27 cellular contexts compared by ENCODE assay signal in genomic region chr7:149293946-149294640, GRCh38. TPM values are rescaled to one million over a fixed set of nuclear protein-coding genes. Genes with fewer than 3 reads are reported as not detected.
A peak's percentile ranks its signal among the peaks of the same experiment; 100 is the strongest.
DNase-seq lines count a peak whose midpoint lies in the region; ATAC-seq, FAIRE-seq and TF ChIP-seq lines count a peak whose summit lies in the region.
"Had no signal": no experiment of that assay in that cellular context is flagged by ENCODE, and none has a peak within 500 bp of the region (broad histone marks: within the 10 kb centered on the region; RNA-seq: fewer than 3 reads in every experiment).

No MANE protein-coding gene starts in this region.

- no peak overlapping the region for H3K4me3 Mint-ChIP-seq in stimulated activated naive CD8-positive, alpha-beta T cell treated with anti-CD3 and anti-CD28 coated beads, Interleukin-15, amount 100 ng/mL, for 72 hours
- no peak overlapping the region for H3K4me3 Mint-ChIP-seq in osteocyte (ENCODE audit: unreplicated experiment)
- H3K4me3 Mint-ChIP-seq: B cell; CD8-positive, alpha-beta memory T cell had no signal

- intact Hi-C loops in sigmoid colon (cut with DNase I) = no loop called here

- H3K9me3 ChIP-seq in SK-N-SH = no peaks in the 10 kb centered on the region
- H3K9me3 ChIP-seq in sigmoid colon = no peaks in the 10 kb centered on the region

- H3K4me2 ChIP-seq in SK-N-SH = no peak overlapping the region

- H3K27ac ChIP-seq in SK-N-SH (ENCODE audit: low read depth in 2 of 2, low read length in 1 of 2) = no peak overlapping the region
- no peak overlapping the region for H3K27ac ChIP-seq in sigmoid colon
- H3K27ac ChIP-seq: 22Rv1, C4-2B, HL-60 had no signal

- peaks cover 0 to 13% of the 10 kb centered on the region in 2 experiments for H3K36me3 ChIP-seq in SK-N-SH (replicated peaks in 1 of 2; ENCODE audit: control insufficient read depth in 1 of 2, insufficient read depth in 2 of 2, low read length in 1 of 2)
- H3K36me3 ChIP-seq in sigmoid colon = peaks cover 5 to 57% (median 10%) of the 10 kb centered on the region in 4 donors

- H3K27me3 ChIP-seq in SK-N-SH (ENCODE audit: insufficient read depth) (no peaks in the 10 kb centered on the region), sigmoid colon (no peaks in the 10 kb centered on the region)

- POLR2A ChIA-PET in SK-N-SH (lab: Yijun Ruan, JAX) = interaction anchor here (1.8 kb wide), 1 partner anchor 9 kb away, joined by 6 read pairs; no protein-coding TSS in a partner anchor

- H3K27ac Mint-ChIP-seq in stimulated activated naive CD8-positive, alpha-beta T cell treated with anti-CD3 and anti-CD28 coated beads, Interleukin-15, amount 100 ng/mL, for 72 hours = no peak overlapping the region
- no peak overlapping the region for H3K27ac Mint-ChIP-seq in osteocyte (ENCODE audit: unreplicated experiment)
- H3K27ac Mint-ChIP-seq: B cell; CD8-positive, alpha-beta memory T cell had no signal

- ATAC-seq in SK-N-SH treated with all-trans-retinoic acid at 6 μM for 48 hours (no peak), GM21528 (IDR thresholded peaks at IDR 0.05; ENCODE audit: low FRiP score, unreplicated experiment) (no peak)
- peak; percentile 6 for ATAC-seq in stimulated activated naive CD8-positive, alpha-beta T cell treated with anti-CD3 and anti-CD28 coated beads, Interleukin-15, amount 100 ng/mL, for 72 hours
- no peak for ATAC-seq in stimulated activated naive CD8-positive, alpha-beta T cell treated with anti-CD3 and anti-CD28 coated beads, Interleukin-15, Interleukin-2, amounts not matched to agents 100 U/mL and 50 U/mL, for 24 hours

- 84% methylated on average over 14 of the region's 17 CpGs for WGBS in SK-N-SH (ENCODE audit: low lambda C conversion rate)
- 94 to 95% methylated on average over 17 of the region's 17 CpGs for WGBS in sigmoid colon, 2 donors

- FAIRE-seq in HTR-8/SVneo (lab: Jason Lieb, UNC) = no peak
- FAIRE-seq: GM12891, H54 had no signal

- TF ChIP-seq RAD21 in SK-N-SH (IDR thresholded peaks at IDR 0.05; ENCODE audit: low read length) = no peak

- no peak for TF ChIP-seq POLR2A in sigmoid colon (IDR thresholded peaks at IDR 0.05)

- H3K4me3 ChIP-seq in SK-N-SH (ENCODE audit: low read depth in 2 of 2, low read length in 1 of 2) (no peak overlapping the region), sigmoid colon (no peak overlapping the region)

- TF ChIP-seq CTCF in SK-N-SH (IDR thresholded peaks at IDR 0.05) = no peak
- TF ChIP-seq CTCF in osteocyte (IDR thresholded peaks at IDR 0.05) = no peak
- TF ChIP-seq CTCF in sigmoid colon (IDR thresholded peaks at IDR 0.05) = no peak

- peaks cover 16% of the 10 kb centered on the region for H3K4me1 Mint-ChIP-seq in stimulated activated naive CD8-positive, alpha-beta T cell treated with anti-CD3 and anti-CD28 coated beads, Interleukin-15, amount 100 ng/mL, for 72 hours
- no peaks in the 10 kb centered on the region for H3K4me1 Mint-ChIP-seq in osteocyte (ENCODE audit: unreplicated experiment)
- H3K4me1 Mint-ChIP-seq: B cell had no signal

- no peaks in the 10 kb centered on the region for H3K9me2 ChIP-seq in SK-N-SH

- H3K36me3 Mint-ChIP-seq in osteocyte (ENCODE audit: unreplicated experiment) = peaks cover 13% of the 10 kb centered on the region

- no peaks in the 10 kb centered on the region for H3F3A ChIP-seq in SK-N-SH (replicated peaks; ENCODE audit: insufficient read depth)

- H4K20me1 ChIP-seq in SK-N-SH (ENCODE audit: insufficient read depth) = no peaks in the 10 kb centered on the region

- TF ChIP-seq EP300 in SK-N-SH (IDR thresholded peaks at IDR 0.05; ENCODE audit: borderline replicate concordance in 1 of 2, low read depth in 1 of 2, low read length in 1 of 2) (no peak), sigmoid colon (IDR thresholded peaks at IDR 0.05) (no peak)

- H3K27me3 Mint-ChIP-seq in stimulated activated naive CD8-positive, alpha-beta T cell treated with anti-CD3 and anti-CD28 coated beads, Interleukin-15, amount 100 ng/mL, for 72 hours = no peaks in the 10 kb centered on the region
- H3K27me3 Mint-ChIP-seq in osteocyte (ENCODE audit: unreplicated experiment) = no peaks in the 10 kb centered on the region
- H3K27me3 Mint-ChIP-seq: B cell; CD8-positive, alpha-beta memory T cell had no signal

- H3K9me3 Mint-ChIP-seq in stimulated activated naive CD8-positive, alpha-beta T cell treated with anti-CD3 and anti-CD28 coated beads, Interleukin-15, amount 100 ng/mL, for 72 hours = peaks cover 0 to 11% of the 10 kb centered on the region in 2 donors
- H3K9me3 Mint-ChIP-seq in osteocyte (ENCODE audit: unreplicated experiment) = no peaks in the 10 kb centered on the region
- H3K9me3 Mint-ChIP-seq: CD8-positive, alpha-beta memory T cell had no signal

- no peak overlapping the region for H2AFZ ChIP-seq in SK-N-SH (ENCODE audit: low read depth)

- no peaks in the 10 kb centered on the region for H3K79me2 ChIP-seq in SK-N-SH (ENCODE audit: insufficient read depth)

- DNase-seq in SK-N-SH (peak; percentile 30), osteocyte (ENCODE audit: extremely low spot score, unreplicated experiment) (peak; percentile 82), HTR-8/SVneo (ENCODE audit: insufficient read length, low spot score) (no peak), sigmoid colon (no peak)
- DNase-seq in stimulated activated naive CD8-positive, alpha-beta T cell treated with anti-CD3 and anti-CD28 coated beads, Interleukin-15, amount 100 ng/mL, for 72 hours = no peak
- DNase-seq in stimulated activated naive CD8-positive, alpha-beta T cell treated with anti-CD3 and anti-CD28 coated beads, Interleukin-15, Interleukin-2, amounts not matched to agents 100 U/mL and 50 U/mL, for 24 hours = no peak
- DNase-seq: CD8-positive, alpha-beta memory T cell; DMS79 treated with DMSO at 0.1 percent for 48 hours; GF-D8; NCI-H1092 treated with DMSO at 0.1 percent for 48 hours; NCI-H1436; NCI-H187; NCI-H2081 treated with DMSO at 0.1 percent for 48 hours; NCI-H2171; NCI-H226; NCI-H510A; NCI-H69; RPMI8226; SHP77 treated with DMSO at 0.1 percent for 48 hours had no signal

- peaks cover 0 to 2% of the 10 kb centered on the region in 2 experiments; a peak in 1 of 4 replicates for H3K4me1 ChIP-seq in SK-N-SH (ENCODE audit: control insufficient read depth in 1 of 2, insufficient read depth in 2 of 2, low read depth in 1 of 2, low read length in 1 of 2)
- no peaks in the 10 kb centered on the region for H3K4me1 ChIP-seq in sigmoid colon

- CTCF ChIA-PET in SK-N-SH (lab: Yijun Ruan, JAX) = interaction anchor here (0.8 kb wide), 1 partner anchor 32 kb away, joined by 3 read pairs; the partner anchor contains the start of gene ZNF783

- H3K9ac ChIP-seq in SK-N-SH = no peak overlapping the region

TF ChIP-seq in SK-N-SH, 30 proteins besides CTCF, POLR2A, EP300 and RAD21:
- TF ChIP-seq GATA2 (CRISPR knock-in tag; IDR thresholded peaks at IDR 0.05) (no peak), MXI1 (IDR thresholded peaks at IDR 0.05; ENCODE audit: low read depth, low read length) (no peak), TEAD4 (IDR thresholded peaks at IDR 0.05; ENCODE audit: borderline replicate concordance, insufficient read depth) (no peak), ZBTB33 (IDR thresholded peaks at IDR 0.05; ENCODE audit: borderline replicate concordance, low read depth) (no peak), GABPA (IDR thresholded peaks at IDR 0.05; ENCODE audit: low read depth) (no peak)

TF ChIP-seq in SK-N-SH treated with all-trans-retinoic acid at 6 μM for 48 hours, 23 proteins besides CTCF, POLR2A, EP300 and RAD21 (continues in another document):
- no peak for TF ChIP-seq ZNF8 (CRISPR knock-in tag; IDR thresholded peaks at IDR 0.05)
- no peak for TF ChIP-seq ZNF565 (CRISPR knock-in tag; conservative IDR thresholded peaks at IDR 0.05; ENCODE audit: low read depth)
- no peak for TF ChIP-seq ZFP3 (CRISPR knock-in tag; IDR thresholded peaks at IDR 0.05)
- TF ChIP-seq SNAI2 (CRISPR knock-in tag; IDR thresholded peaks at IDR 0.05) = no peak
- no peak for TF ChIP-seq CREB5 (CRISPR knock-in tag; IDR thresholded peaks at IDR 0.05; ENCODE audit: low read depth)
- no peak for TF ChIP-seq POU6F1 (CRISPR knock-in tag; IDR thresholded peaks at IDR 0.05; ENCODE audit: borderline replicate concordance, low read depth)
- no peak for TF ChIP-seq OSR1 (CRISPR knock-in tag; IDR thresholded peaks at IDR 0.05)
- TF ChIP-seq ZFP30 (CRISPR knock-in tag; IDR thresholded peaks at IDR 0.05) = no peak
- TF ChIP-seq ESRRG (CRISPR knock-in tag; IDR thresholded peaks at IDR 0.05) = no peak

RNA-seq across cellular contexts. Expression of gene ZNF783, which starts 32.1 kb away (rescaled TPM):
- 12.5 and 16.4 TPM in 2 replicates for polyA plus RNA-seq in SK-N-SH (2012; rRNA removed)
- 3.8 and 6.2 TPM in 2 replicates for polyA plus RNA-seq in SK-N-SH (2012; cell fraction: cytosol; rRNA removed)
- polyA plus RNA-seq in SK-N-SH (2012; cell fraction: nucleus; rRNA removed) = 104 and 108 TPM in 2 replicates
- 25.4 and 26.0 TPM in 2 replicates for total RNA-seq in osteocyte
- total RNA-seq in sigmoid colon = 10 to 100 TPM in 3 of 4 donors, 1 to 10 TPM in 1; 8.4 to 15.2 (median 11.3) TPM
- polyA plus RNA-seq in sigmoid colon = 1 to 10 TPM; 1.2 to 9.4 (median 2.4) TPM

RNA-seq across cellular contexts. Expression of gene ZNF212, which starts 54.6 kb away (rescaled TPM):
- polyA plus RNA-seq in SK-N-SH (2012; rRNA removed) (9.3 and 11.5 TPM in 2 replicates), sigmoid colon (1 to 10 TPM; 4.4 to 9.0 (median 6.0) TPM)
- 5.7 and 7.0 TPM in 2 replicates for polyA plus RNA-seq in SK-N-SH (2012; cell fraction: cytosol; rRNA removed)
- 41.8 and 45.0 TPM in 2 replicates for polyA plus RNA-seq in SK-N-SH (2012; cell fraction: nucleus; rRNA removed)
- total RNA-seq in osteocyte (11.9 and 13.0 TPM in 2 replicates), sigmoid colon (10 to 100 TPM in 1 of 4 donors, 1 to 10 TPM in 3; 4.1 to 13.6 (median 5.7) TPM)

Comparison
In these comparisons a context has a peak if more than half of its experiments do, and no peak if none do; other contexts are left out.
1. DNase-seq: peak in SK-N-SH (single experiment) and osteocyte (single experiment); none in stimulated activated naive CD8-positive, alpha-beta T cell treated with anti-CD3 and anti-CD28 coated beads, Interleukin-15, amount 100 ng/mL, for 72 hours (0 of 2), stimulated activated naive CD8-positive, alpha-beta T cell treated with anti-CD3 and anti-CD28 coated beads, Interleukin-15, Interleukin-2, amounts not matched to agents 100 U/mL and 50 U/mL, for 24 hours (single experiment), HTR-8/SVneo (single experiment) and sigmoid colon (single experiment).